Comparison of ENCODE assay signal across 8 cellular contexts in genomic region chr11:61509058-61510029, GRCh38. TPM values are rescaled to one million over a fixed set of nuclear protein-coding genes. Genes with fewer than 3 reads are reported as not detected.
DNase-seq lines count a peak whose midpoint lies in the region; ATAC-seq and TF ChIP-seq lines count a peak whose summit lies in the region.

No MANE protein-coding gene starts in this region.

- H3K4me3 Mint-ChIP-seq in chondrocyte (ENCODE audit: unreplicated experiment): peak overlapping the region; percentile 38

- peaks cover 52% of the 10 kb centered on the region for H3K27me3 Mint-ChIP-seq in chondrocyte (ENCODE audit: low read depth)

- DNase-seq in DMS53 treated with DMSO at 0.1 percent for 48 hours (lab: John Stamatoyannopoulos, UW; ENCODE audit: unreplicated experiment): peak; percentile 84
- peak; percentile 15 for DNase-seq in HCEC 1CT
- peak; percentile 68 for DNase-seq in NCI-H146 treated with DMSO at 0.1 percent for 48 hours (lab: John Stamatoyannopoulos, UW; ENCODE audit: unreplicated experiment)
- peak; percentile 92 for DNase-seq in chondrocyte (ENCODE audit: low spot score)
- DNase-seq in left colon: peak; percentile 63 to 73
- DNase-seq in stimulated activated CD4-positive, alpha-beta T cell treated with anti-CD3 and anti-CD28 coated beads, Interleukin-1b, Interleukin-23, amount 100 ng/mL, for 4 hours (ENCODE audit: low read depth in 2 of 2): peak; percentile 27 to 59
- DNase-seq in cortex of kidney (lab: John Stamatoyannopoulos, UW): no peak

- H3K27ac Mint-ChIP-seq in chondrocyte (ENCODE audit: unreplicated experiment): no peak overlapping the region

- H3K9me3 Mint-ChIP-seq in chondrocyte (ENCODE audit: low read depth): no peaks in the 10 kb centered on the region

- H3K4me1 Mint-ChIP-seq in chondrocyte (ENCODE audit: low read depth): peaks cover 5% of the 10 kb centered on the region

- TF ChIP-seq CTCF in chondrocyte (IDR thresholded peaks at IDR 0.05): peak; percentile 79

- intact Hi-C loops in left colon (cut with DNase I, micrococcal nuclease): loop anchor here in 1 of 2 donors (10.0 kb wide), 1 partner anchor 65 kb away; no protein-coding TSS in a partner anchor

- ATAC-seq in activated CD4-positive, CD25-positive, alpha-beta regulatory T cell treated with anti-CD3 and anti-CD28 coated beads, Interleukin-2, amount 50 U/mL, for 24 hours: peak; percentile 78 to 81
- peak; percentile 68 for ATAC-seq in left colon

- H3K36me3 Mint-ChIP-seq in chondrocyte (ENCODE audit: low read depth): no peaks in the 10 kb centered on the region

RNA-seq across cellular contexts. Expression of gene LRRC10B, which starts 0.8 kb away (rescaled TPM):
- total RNA-seq in chondrocyte (0.10 TPM in 1 of 3 replicates, not detected in the others), left colon (under 1 TPM; 0.61 to 0.75 TPM)
